9 cellular contexts compared by ENCODE assay signal in the genomic region with DNA sequence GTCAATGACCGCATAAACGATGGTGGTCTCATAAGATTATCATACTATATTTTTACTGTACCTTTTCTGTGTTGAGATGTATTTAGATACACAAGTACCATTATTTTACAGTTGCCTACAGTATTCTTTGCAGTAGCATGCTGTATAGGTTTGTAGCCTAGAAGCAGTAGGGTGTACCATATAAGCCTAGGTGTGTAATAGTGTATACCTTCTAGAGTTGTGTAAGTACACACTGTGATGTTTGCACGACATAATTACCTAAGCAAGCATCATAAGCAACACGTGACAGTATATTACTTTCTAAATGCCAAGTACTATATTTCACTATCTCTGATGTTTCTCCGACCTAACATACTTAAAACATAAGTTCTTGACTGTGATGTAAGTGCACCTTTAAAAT. TPM values are rescaled to one million over a fixed set of nuclear protein-coding genes. Genes with fewer than 3 reads are reported as not detected.
DNase-seq lines count a peak whose midpoint lies in the region; ATAC-seq and TF ChIP-seq lines count a peak whose summit lies in the region.
"Had no signal": no experiment of that assay in that cellular context is flagged by ENCODE, and none has a peak within 500 bp of the region (broad histone marks: within the 10 kb centered on the region; RNA-seq: fewer than 3 reads in every experiment).

No MANE protein-coding gene starts in this region.

- H3K27ac Mint-ChIP-seq in activated T-helper 1 cell treated with anti-CD3 and anti-CD28 coated beads, Interleukin-12 subunit alpha, Interleukin-12 subunit beta, Interleukin-2, Interleukin-4 antibody, amounts not matched to agents 30 ng/mL and 10 ng/mL and 1 ng/mL, durations not matched to agents 14 hours and 24 hours and 36 hours, result no peak overlapping the region

- no peaks in the 10 kb centered on the region; the same call in 1 of the 2 replicates for H3K36me3 ChIP-seq in ES-I3 (ENCODE audit: insufficient read depth, low read length)

- no peaks in the 10 kb centered on the region for H3K9me3 Mint-ChIP-seq in activated T-helper 1 cell treated with anti-CD3 and anti-CD28 coated beads, Interleukin-12 subunit alpha, Interleukin-12 subunit beta, Interleukin-2, Interleukin-4 antibody, amounts not matched to agents 30 ng/mL and 10 ng/mL and 1 ng/mL, durations not matched to agents 14 hours and 24 hours and 36 hours

- peaks cover 3% of the 10 kb centered on the region; the same call in 1 of the 2 replicates for H3K4me1 ChIP-seq in ES-I3 (ENCODE audit: insufficient read depth, low read length)

- peak overlapping the region; percentile 13; the same call in 1 of the 2 replicates for H3K9ac ChIP-seq in ES-I3 (ENCODE audit: low read depth, low read length)

- no peak for DNase-seq in activated T-helper 1 cell treated with anti-CD3 and anti-CD28 coated beads, Interleukin-12 subunit alpha, Interleukin-12 subunit beta, Interleukin-2, Interleukin-4 antibody, amounts not matched to agents 30 ng/mL and 10 ng/mL and 1 ng/mL, durations not matched to agents 14 hours and 24 hours and 36 hours (ENCODE audit: low spot score)
- DNase-seq in fibroblast of the aortic adventitia (ENCODE audit: low read depth) (no peak), sciatic nerve (ENCODE audit: low spot score) (no peak)
- no peak for DNase-seq in activated CD4-positive, alpha-beta T cell treated with anti-CD3 and anti-CD28 coated beads for 48 hours
- DNase-seq: NCI-H2107 had no signal

- ATAC-seq in sciatic nerve (peak; percentile 38), HG02840 (IDR thresholded peaks at IDR 0.05; ENCODE audit: low FRiP score, unreplicated experiment) (no peak), GM18867 (IDR thresholded peaks at IDR 0.05; ENCODE audit: unreplicated experiment) (no peak), HG03280 (IDR thresholded peaks at IDR 0.05; ENCODE audit: unreplicated experiment) (no peak)

- TF ChIP-seq CTCF in fibroblast of the aortic adventitia (IDR thresholded peaks at IDR 0.05; ENCODE audit: insufficient read depth, low read length), result no peak

- peak overlapping the region; percentile 55 for H3K4me3 ChIP-seq in fibroblast of the aortic adventitia (ENCODE audit: low read depth, low read length)

- intact Hi-C loops in activated T-helper 1 cell treated with anti-CD3 and anti-CD28 coated beads, Interleukin-12 subunit alpha, Interleukin-12 subunit beta, Interleukin-2, Interleukin-4 antibody, amounts not matched to agents 30 ng/mL and 10 ng/mL and 1 ng/mL, durations not matched to agents 14 hours and 24 hours and 36 hours (cut with micrococcal nuclease), result no loop called here
- intact Hi-C loops in sciatic nerve (cut with DNase I), result loop anchor here (5.0 kb wide), 1 partner anchor 1533 kb away; no protein-coding TSS in a partner anchor

- peaks cover 65% of the 10 kb centered on the region for H3K4me1 Mint-ChIP-seq in activated T-helper 1 cell treated with anti-CD3 and anti-CD28 coated beads, Interleukin-12 subunit alpha, Interleukin-12 subunit beta, Interleukin-2, Interleukin-4 antibody, amounts not matched to agents 30 ng/mL and 10 ng/mL and 1 ng/mL, durations not matched to agents 14 hours and 24 hours and 36 hours (ENCODE audit: low read depth)

- H3K9me3 ChIP-seq in ES-I3 (ENCODE audit: control insufficient read depth, insufficient read depth, low read length), result no peaks in the 10 kb centered on the region

- no peaks in the 10 kb centered on the region for H3K27me3 Mint-ChIP-seq in activated T-helper 1 cell treated with anti-CD3 and anti-CD28 coated beads, Interleukin-12 subunit alpha, Interleukin-12 subunit beta, Interleukin-2, Interleukin-4 antibody, amounts not matched to agents 30 ng/mL and 10 ng/mL and 1 ng/mL, durations not matched to agents 14 hours and 24 hours and 36 hours (ENCODE audit: insufficient read depth)

- peak overlapping the region; percentile 82 for H3K4me3 Mint-ChIP-seq in activated T-helper 1 cell treated with anti-CD3 and anti-CD28 coated beads, Interleukin-12 subunit alpha, Interleukin-12 subunit beta, Interleukin-2, Interleukin-4 antibody, amounts not matched to agents 30 ng/mL and 10 ng/mL and 1 ng/mL, durations not matched to agents 14 hours and 24 hours and 36 hours

- H3K36me3 Mint-ChIP-seq in activated T-helper 1 cell treated with anti-CD3 and anti-CD28 coated beads, Interleukin-12 subunit alpha, Interleukin-12 subunit beta, Interleukin-2, Interleukin-4 antibody, amounts not matched to agents 30 ng/mL and 10 ng/mL and 1 ng/mL, durations not matched to agents 14 hours and 24 hours and 36 hours (ENCODE audit: low read depth), result peaks cover 8% of the 10 kb centered on the region

RNA-seq across cellular contexts. Expression of a gene that starts 2.7 kb away (rescaled TPM):
- total RNA-seq in activated T-helper 1 cell treated with anti-CD3 and anti-CD28 coated beads, Interleukin-12 subunit alpha, Interleukin-12 subunit beta, Interleukin-2, Interleukin-4 antibody, amounts not matched to agents 30 ng/mL and 10 ng/mL and 1 ng/mL, durations not matched to agents 14 hours and 24 hours and 36 hours, result 4.9 and 5.4 TPM in 2 replicates
- total RNA-seq in fibroblast of the aortic adventitia (ENCODE audit: low replicate concordance), result 0.90 and 11.2 TPM in 2 replicates
- 55.0 TPM for total RNA-seq in sciatic nerve
